10 cellular contexts compared by ENCODE assay signal in the genomic region with DNA sequence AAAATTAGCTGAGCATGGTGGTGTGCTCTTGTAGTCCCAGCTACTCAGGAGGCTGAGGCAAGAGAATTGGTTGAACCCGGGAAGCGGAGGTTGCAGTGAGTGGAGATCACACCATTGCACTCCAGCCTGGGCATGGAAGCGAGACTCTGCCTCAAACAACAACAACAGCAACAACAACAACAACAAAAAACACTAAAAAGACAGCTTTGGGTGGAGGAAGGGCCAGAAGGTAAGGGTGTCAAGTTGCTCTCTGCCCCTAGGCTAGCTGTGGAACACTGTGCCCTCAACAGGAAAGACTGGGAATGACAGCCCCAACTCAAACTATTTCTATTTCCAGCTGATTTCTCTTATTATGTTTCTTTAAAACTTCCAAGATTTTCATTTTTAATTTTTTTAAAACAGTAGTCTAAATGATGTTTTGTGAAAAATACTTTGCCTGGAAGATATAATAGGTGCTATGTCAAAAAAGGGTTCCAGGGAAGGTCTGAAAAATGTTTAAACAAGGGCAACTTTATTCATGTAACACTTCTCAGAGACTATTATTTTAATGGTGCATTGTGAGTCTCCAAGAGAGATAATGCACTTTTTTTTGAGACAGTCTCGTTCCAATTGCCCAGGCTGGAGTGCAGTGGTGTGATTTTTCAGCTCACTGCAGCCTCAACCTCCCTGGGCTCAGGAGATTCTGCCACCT. TPM values are rescaled to one million over a fixed set of nuclear protein-coding genes. Genes with fewer than 3 reads are reported as not detected.
DNase-seq lines count a peak whose midpoint lies in the region; ATAC-seq and TF ChIP-seq lines count a peak whose summit lies in the region.
"Had no signal": no experiment of that assay in that cellular context is flagged by ENCODE, and none has a peak within 500 bp of the region (broad histone marks: within the 10 kb centered on the region; RNA-seq: fewer than 3 reads in every experiment).

No MANE protein-coding gene starts in this region.

- H3K9me3 ChIP-seq in parathyroid adenoma (ENCODE audit: control insufficient read depth, low read length) = no peaks in the 10 kb centered on the region
- H3K9me3 ChIP-seq: lower lobe of right lung had no signal

- in situ Hi-C loops in KBM-7 (cut with MboI; ENCODE audit: low pct_unique_long_range_greater_than_20kb, low sequenced_read_pairs) = no loop called here

- no peaks in the 10 kb centered on the region for H3K9me3 Mint-ChIP-seq in chondrocyte (ENCODE audit: low read depth)
- H3K9me3 Mint-ChIP-seq: activated naive CD8-positive, alpha-beta T cell treated with anti-CD3 and anti-CD28 coated beads for 36 hours had no signal

- H3K9ac ChIP-seq in parathyroid adenoma = no peak overlapping the region

- peaks cover 54% of the 10 kb centered on the region for H3K4me1 Mint-ChIP-seq in chondrocyte (ENCODE audit: low read depth)

- peak; percentile 19 for DNase-seq in EL
- DNase-seq in KBM-7 = peak; percentile 48
- no peak for DNase-seq in chondrocyte (ENCODE audit: low spot score)
- no peak for DNase-seq in NCI-H1417 treated with DMSO at 0.1 percent for 48 hours (lab: John Stamatoyannopoulos, UW)
- DNase-seq in occipital lobe (lab: John Stamatoyannopoulos, UW) = no peak
- no peak for DNase-seq in UCSD-AML1 (lab: John Stamatoyannopoulos, UW; ENCODE audit: unreplicated experiment)
- DNase-seq: activated naive CD8-positive, alpha-beta T cell treated with anti-CD3 and anti-CD28 coated beads for 36 hours; lower lobe of right lung had no signal

- no peaks in the 10 kb centered on the region for H3K36me3 ChIP-seq in parathyroid adenoma (ENCODE audit: control insufficient read depth, insufficient read depth, low read length)
- H3K36me3 ChIP-seq: lower lobe of right lung had no signal

- H3K4me2 ChIP-seq in parathyroid adenoma (ENCODE audit: low read length) = no peak overlapping the region

- no peaks in the 10 kb centered on the region for H3K27me3 Mint-ChIP-seq in chondrocyte (ENCODE audit: low read depth)
- H3K27me3 Mint-ChIP-seq: activated naive CD8-positive, alpha-beta T cell treated with anti-CD3 and anti-CD28 coated beads for 36 hours had no signal

- peak; percentile 66 for TF ChIP-seq CTCF in chondrocyte (IDR thresholded peaks at IDR 0.05)
- peak; percentile 10 for TF ChIP-seq CTCF in parathyroid adenoma (IDR thresholded peaks at IDR 0.05)

- no peak overlapping the region for H3K4me3 Mint-ChIP-seq in chondrocyte (ENCODE audit: unreplicated experiment)
- H3K4me3 Mint-ChIP-seq: activated naive CD8-positive, alpha-beta T cell treated with anti-CD3 and anti-CD28 coated beads for 36 hours had no signal

- no peak overlapping the region for H3K27ac ChIP-seq in parathyroid adenoma
- H3K27ac ChIP-seq: lower lobe of right lung had no signal

- H3K27me3 ChIP-seq in parathyroid adenoma (ENCODE audit: control insufficient read depth, insufficient read depth, low read length) = no peaks in the 10 kb centered on the region

- H3K4me3 ChIP-seq in parathyroid adenoma (ENCODE audit: low read depth, low read length) = no peak overlapping the region
- H3K4me3 ChIP-seq: lower lobe of right lung had no signal

- no peak overlapping the region for H2AFZ ChIP-seq in parathyroid adenoma

- no peaks in the 10 kb centered on the region for H3K36me3 Mint-ChIP-seq in chondrocyte (ENCODE audit: low read depth)

- peaks cover 25% of the 10 kb centered on the region for H3K79me2 ChIP-seq in parathyroid adenoma

- no peak for ATAC-seq in HG03280 (IDR thresholded peaks at IDR 0.05; ENCODE audit: unreplicated experiment)

- H3K4me1 ChIP-seq in parathyroid adenoma = peaks cover 10% of the 10 kb centered on the region

- no peak overlapping the region for H3K27ac Mint-ChIP-seq in chondrocyte (ENCODE audit: unreplicated experiment)

RNA-seq across cellular contexts. Expression of gene CLINT1, which starts 29.9 kb away (rescaled TPM):
- 72.4 to 75.5 TPM (median 73.8 TPM) in 3 replicates for total RNA-seq in chondrocyte
- total RNA-seq in occipital lobe = 66.9 TPM

Comparison
In these comparisons a context has a peak if more than half of its experiments do, and no peak if none do; other contexts are left out.
1. DNase-seq: peak in EL (single experiment) and KBM-7 (single experiment); none in chondrocyte (single experiment), NCI-H1417 treated with DMSO at 0.1 percent for 48 hours (single experiment), occipital lobe (single experiment) and UCSD-AML1 (single experiment).